Comparison of ENCODE assay signal across 12 cellular contexts in genomic region chr4:8242782-8243556, GRCh38. TPM values are rescaled to one million over a fixed set of nuclear protein-coding genes. Genes with fewer than 3 reads are reported as not detected.
DNase-seq lines count a peak whose midpoint lies in the region; ATAC-seq and TF ChIP-seq lines count a peak whose summit lies in the region.
"Had no signal": no experiment of that assay in that cellular context is flagged by ENCODE, and none has a peak within 500 bp of the region (broad histone marks: within the 10 kb centered on the region; RNA-seq: fewer than 3 reads in every experiment).

No MANE protein-coding gene starts in this region.

- no peak overlapping the region for H3K4me3 Mint-ChIP-seq in Caco-2 (ENCODE audit: unreplicated experiment)
- no peak overlapping the region for H3K4me3 Mint-ChIP-seq in activated T-cell treated with anti-CD3 and anti-CD28 coated beads, Interleukin-2, amount 50 U/mL, for 72 hours
- H3K4me3 Mint-ChIP-seq: activated CD4-positive, alpha-beta T cell treated with anti-CD3 and anti-CD28 coated beads for 36 hours; neural progenitor cell had no signal

- TF ChIP-seq RAD21 in HCT116 (IDR thresholded peaks at IDR 0.05; ENCODE audit: low read depth) = no peak

- H3K9me3 ChIP-seq in HCT116 (ENCODE audit: control insufficient read depth in 1 of 2, insufficient read depth in 1 of 2, low read depth in 1 of 2, low read length in 2 of 2) (no peaks in the 10 kb centered on the region), adrenal gland (replicated peaks in 1 of 3) (no peaks in the 10 kb centered on the region), right cardiac atrium (ENCODE audit: control insufficient read depth, low read length) (no peaks in the 10 kb centered on the region), gastrocnemius medialis (no peaks in the 10 kb centered on the region), Caco-2 (no peaks in the 10 kb centered on the region)

- no peaks in the 10 kb centered on the region for H3K9me2 ChIP-seq in HCT116 (ENCODE audit: insufficient read depth)

- H2AFZ ChIP-seq in HCT116 (ENCODE audit: low read depth, low read length, poor library complexity, severe bottlenecking) = no peak overlapping the region
- H2AFZ ChIP-seq: neural progenitor cell had no signal

- CTCF ChIA-PET in HCT116 (lab: Charles Lee) = interaction anchor here (0.6 to 1.6 kb wide), 10 partner anchors 13 to 352 kb away, joined by 3 to 17 read pairs (median 4); no protein-coding TSS in a partner anchor
- CTCF ChIA-PET in Caco-2 (lab: Charles Lee) = interaction anchor here (0.6 to 1.7 kb wide), 10 partner anchors 43 to 211 kb away, joined by 3 to 27 read pairs (median 4); partner anchors contain the start of gene SH3TC1

- H3K4me1 ChIP-seq in HCT116 (ENCODE audit: control insufficient read depth in 1 of 2, insufficient read depth in 2 of 2, low read length in 2 of 2) (peaks cover 6 to 10% of the 10 kb centered on the region in 2 experiments; a peak in 3 of 4 replicates), adrenal gland (replicated peaks in 1 of 2) (no peaks in the 10 kb centered on the region), right cardiac atrium (ENCODE audit: control insufficient read depth, insufficient read depth, low read length) (peaks cover 9% of the 10 kb centered on the region), gastrocnemius medialis (peaks cover 8 to 15% of the 10 kb centered on the region in 2 donors), Caco-2 (peaks cover 28% of the 10 kb centered on the region)
- H3K4me1 ChIP-seq: neural progenitor cell had no signal

- BruUV-seq in HCT116 (replicated peaks; lab: Mats Ljungman, UMichigan) (no TSS peak), Caco-2 (replicated peaks; lab: Mats Ljungman, UMichigan) (no TSS peak)

- peaks cover 6% of the 10 kb centered on the region for H3K4me1 Mint-ChIP-seq in Caco-2 (ENCODE audit: low read depth, unreplicated experiment)
- no peaks in the 10 kb centered on the region for H3K4me1 Mint-ChIP-seq in activated T-cell treated with anti-CD3 and anti-CD28 coated beads, Interleukin-2, amount 50 U/mL, for 72 hours (ENCODE audit: low read depth)

- no peak for TF ChIP-seq POLR2A in HCT116 (IDR thresholded peaks at IDR 0.05; ENCODE audit: borderline replicate concordance, extremely low read depth, insufficient read depth, insufficient read length)
- TF ChIP-seq POLR2A in adrenal gland (IDR thresholded peaks at IDR 0.05) = no peak
- no peak for TF ChIP-seq POLR2A in gastrocnemius medialis (IDR thresholded peaks at IDR 0.05)

- TF ChIP-seq CTCF in HCT116 (IDR thresholded peaks at IDR 0.05 in 2 of 3, conservative IDR thresholded peaks at IDR 0.05 in 1 of 3; ENCODE audit: borderline replicate concordance in 1 of 3, insufficient read depth in 1 of 3, low read depth in 2 of 3, low read length in 2 of 3) (no peak), adrenal gland (IDR thresholded peaks at IDR 0.05) (no peak), gastrocnemius medialis (IDR thresholded peaks at IDR 0.05 in 4 of 5, conservative IDR thresholded peaks at IDR 0.05 in 1 of 5) (no peak), Caco-2 (IDR thresholded peaks at IDR 0.05; ENCODE audit: insufficient read depth in 1 of 2, low read depth in 1 of 2, low read length in 1 of 2, severe bottlenecking in 1 of 2, unreplicated experiment in 1 of 2) (no peak)

- H3K79me2 ChIP-seq in HCT116 (ENCODE audit: insufficient read depth, low read length) = no peaks in the 10 kb centered on the region

- RAD21 ChIA-PET in HCT116 (lab: Charles Lee; ENCODE audit: low non-redundant PET in 1 of 2, low total read pairs in 2 of 2, uncharacterized antibody in 2 of 2, unreplicated experiment in 2 of 2) = interaction anchor here (0.6 to 1.5 kb wide), 6 partner anchors 24 to 226 kb away, joined by 3 to 6 read pairs (median 3); no protein-coding TSS in a partner anchor

- H3K9me3 Mint-ChIP-seq in Caco-2 (ENCODE audit: unreplicated experiment) = no peaks in the 10 kb centered on the region
- no peaks in the 10 kb centered on the region for H3K9me3 Mint-ChIP-seq in activated T-cell treated with anti-CD3 and anti-CD28 coated beads, Interleukin-2, amount 50 U/mL, for 72 hours
- H3K9me3 Mint-ChIP-seq: neural progenitor cell had no signal

- H3K27me3 Mint-ChIP-seq in Caco-2 (ENCODE audit: insufficient read depth, unreplicated experiment) = no peaks in the 10 kb centered on the region
- no peaks in the 10 kb centered on the region for H3K27me3 Mint-ChIP-seq in activated T-cell treated with anti-CD3 and anti-CD28 coated beads, Interleukin-2, amount 50 U/mL, for 72 hours (ENCODE audit: low read depth)
- H3K27me3 Mint-ChIP-seq: activated CD4-positive, alpha-beta T cell treated with anti-CD3 and anti-CD28 coated beads for 36 hours had no signal

- no peak overlapping the region for H3K27ac Mint-ChIP-seq in Caco-2 (ENCODE audit: unreplicated experiment)
- H3K27ac Mint-ChIP-seq in activated T-cell treated with anti-CD3 and anti-CD28 coated beads, Interleukin-2, amount 50 U/mL, for 72 hours = no peak overlapping the region
- H3K27ac Mint-ChIP-seq: activated CD4-positive, alpha-beta T cell treated with anti-CD3 and anti-CD28 coated beads for 36 hours; neural progenitor cell had no signal

- no peak overlapping the region for H3K27ac ChIP-seq in HCT116 (ENCODE audit: low read depth, low read length)
- peak overlapping the region in 3 of 5 donors; percentile 4 to 59 (median 52) for H3K27ac ChIP-seq in adrenal gland
- peak overlapping the region; percentile 76 for H3K27ac ChIP-seq in right cardiac atrium (ENCODE audit: low read length)
- H3K27ac ChIP-seq in gastrocnemius medialis = peak overlapping the region; percentile 11 to 42 (median 35)
- H3K27ac ChIP-seq: neural progenitor cell had no signal

- H3K36me3 ChIP-seq in HCT116 (ENCODE audit: control insufficient read depth in 1 of 2, insufficient read depth in 2 of 2, low read length in 2 of 2) (no peaks in the 10 kb centered on the region), adrenal gland (replicated peaks in 1 of 2) (peaks cover 0 to 2% of the 10 kb centered on the region in 2 donors), gastrocnemius medialis (no peaks in the 10 kb centered on the region), Caco-2 (ENCODE audit: control insufficient read depth, insufficient read depth, low read length) (peaks cover 1% of the 10 kb centered on the region)
- H3K36me3 ChIP-seq: neural progenitor cell had no signal

- DNase-seq in HCT116 (ENCODE audit: low read depth, low spot score) (no peak), adrenal gland (no peak), right cardiac atrium (peak in 2 of 3 donors; percentile 68 to 80), gastrocnemius medialis (no peak), Caco-2 (no peak), retina (no peak), NCI-H526 treated with DMSO at 0.1 percent for 48 hours (lab: John Stamatoyannopoulos, UW) (no peak)
- DNase-seq in activated T-cell treated with anti-CD3 and anti-CD28 coated beads, Interleukin-2, amount 50 U/mL, for 72 hours = no peak
- DNase-seq: SIG-M5 had no signal

- no peak overlapping the region for H3K4me3 ChIP-seq in HCT116 (replicated peaks in 1 of 2; ENCODE audit: low read depth in 1 of 2, low read length in 2 of 2)
- no peak overlapping the region for H3K4me3 ChIP-seq in adrenal gland
- H3K4me3 ChIP-seq in right cardiac atrium (ENCODE audit: low read length) = no peak overlapping the region
- H3K4me3 ChIP-seq in gastrocnemius medialis = no peak overlapping the region
- H3K4me3 ChIP-seq in Caco-2 (ENCODE audit: low read depth, low read length) = no peak overlapping the region
- H3K4me3 ChIP-seq: neural progenitor cell had no signal

- intact Hi-C loops in HCT116 (cut with micrococcal nuclease) (loop anchor here (1.0 to 10.0 kb wide), 4 partner anchors 160 to 352 kb away; partner anchors contain the start of gene CPZ), adrenal gland (cut with DNase I) (loop anchor here (2.0 to 10.0 kb wide), 2 partner anchors 160 to 352 kb away; partner anchors contain the start of gene CPZ (in 1 of the 2)), right cardiac atrium (cut with DNase I) (loop anchor here (1.0 to 5.0 kb wide), 5 partner anchors 66 to 160 kb away; no protein-coding TSS in a partner anchor), gastrocnemius medialis (cut with DNase I; ENCODE audit: low total_unique reads) (loop anchor here (1.0 to 5.0 kb wide), 4 partner anchors 24 to 349 kb away; partner anchors contain the start of gene CPZ), Caco-2 (cut with micrococcal nuclease; ENCODE audit: unreplicated experiment) (loop anchor here (1.0 kb wide), 2 partner anchors 160 to 167 kb away; no protein-coding TSS in a partner anchor)

- H3K36me3 Mint-ChIP-seq in Caco-2 (ENCODE audit: insufficient read depth, unreplicated experiment) = no peaks in the 10 kb centered on the region
- H3K36me3 Mint-ChIP-seq in activated T-cell treated with anti-CD3 and anti-CD28 coated beads, Interleukin-2, amount 50 U/mL, for 72 hours (ENCODE audit: insufficient read depth in 2 of 2) = no peaks in the 10 kb centered on the region
- H3K36me3 Mint-ChIP-seq: neural progenitor cell had no signal

- no peaks in the 10 kb centered on the region for H4K20me1 ChIP-seq in HCT116 (ENCODE audit: insufficient read depth)

- H3K9ac ChIP-seq in HCT116 (ENCODE audit: low read length) = no peak overlapping the region
- H3K9ac ChIP-seq: neural progenitor cell had no signal

- 75 to 81% (median 76%) methylated on average over 8 to 10 of the region's 10 CpGs for WGBS in adrenal gland, 4 donors
- 82% methylated on average over 10 of the region's 10 CpGs for WGBS in right cardiac atrium

- H3K27me3 ChIP-seq in HCT116 (ENCODE audit: insufficient read depth, low read length) (no peaks in the 10 kb centered on the region), adrenal gland (no peaks in the 10 kb centered on the region), right cardiac atrium (ENCODE audit: control insufficient read depth, insufficient read depth) (no peaks in the 10 kb centered on the region), gastrocnemius medialis (no peaks in the 10 kb centered on the region), Caco-2 (replicated peaks; ENCODE audit: control insufficient read depth, insufficient read depth, low read length) (no peaks in the 10 kb centered on the region)
- H3K27me3 ChIP-seq: neural progenitor cell had no signal

- peak overlapping the region; percentile 1; the same call in 1 of the 2 replicates for H3K4me2 ChIP-seq in HCT116 (ENCODE audit: low read length)
- H3K4me2 ChIP-seq: neural progenitor cell had no signal

- ATAC-seq in HCT116 = no peak
- ATAC-seq in right cardiac atrium = no peak
- ATAC-seq in gastrocnemius medialis = no peak
- ATAC-seq in activated T-cell treated with anti-CD3 and anti-CD28 coated beads, Interleukin-2, amount 50 U/mL, for 72 hours (replicated peaks in 1 of 2) = no peak

- POLR2A ChIA-PET in HCT116 (lab: Charles Lee) = no interaction called here
- POLR2A ChIA-PET in Caco-2 (lab: Charles Lee) = interaction anchor here (0.6 kb wide), 1 partner anchor 186 kb away, joined by 4 read pairs; no protein-coding TSS in a partner anchor

- in situ Hi-C loops in gastrocnemius medialis (cut with MboI; ENCODE audit: low sequenced_read_pairs in 4 of 4) = loop anchor here (5.0 kb wide), 2 partner anchors 159 to 164 kb away; no protein-coding TSS in a partner anchor

RNA-seq across cellular contexts. Expression of gene HTRA3, which starts 26.6 kb away (rescaled TPM):
- total RNA-seq in HCT116 (2021; ENCODE audit: unreplicated experiment) (not detected), adrenal gland (10 to 100 TPM in 1 of 8 donors, 1 to 10 TPM in 7; 2.3 to 10.6 (median 4.0) TPM), right cardiac atrium (100 to 1,000 TPM in 2 of 4 donors, 10 to 100 TPM in 2; 52.8 to 133 (median 96.0) TPM), gastrocnemius medialis (10 to 100 TPM in 3 of 4 donors, 1 to 10 TPM in 1; 8.4 to 22.2 (median 16.0) TPM), Caco-2 (2022) (0.63 and 0.66 TPM in 2 replicates)
- not detected in 2 replicates for polyA plus RNA-seq in HCT116 (2012)
- polyA plus RNA-seq in adrenal gland (10 to 100 TPM in 1 of 3 donors, 1 to 10 TPM in 2; 1.6 to 14.0 (median 4.0) TPM), right cardiac atrium (80.6 TPM)
- total RNA-seq in activated T-cell treated with anti-CD3 and anti-CD28 coated beads, Interleukin-2, amount 50 U/mL, for 72 hours = not detected
- total RNA-seq: activated CD4-positive, alpha-beta T cell treated with anti-CD3 and anti-CD28 coated beads for 36 hours; Calu3 had no signal

RNA-seq across cellular contexts. Expression of gene SH3TC1, which starts 43.9 kb away (rescaled TPM):
- 12.5 TPM for total RNA-seq in HCT116 (2021; ENCODE audit: unreplicated experiment)
- polyA plus RNA-seq in HCT116 (2012) = 8.8 and 10.0 TPM in 2 replicates
- total RNA-seq in adrenal gland = 10 to 100 TPM; 17.2 to 58.7 (median 26.3) TPM
- 10 to 100 TPM in 2 of 3 donors, 1 to 10 TPM in 1; 1.5 to 28.0 (median 19.8) TPM for polyA plus RNA-seq in adrenal gland
- 10 to 100 TPM in 3 of 4 donors, 1 to 10 TPM in 1; 6.6 to 17.1 (median 11.1) TPM for total RNA-seq in right cardiac atrium
- 5.4 TPM for polyA plus RNA-seq in right cardiac atrium
- total RNA-seq in gastrocnemius medialis = 1 to 10 TPM; 2.9 to 8.5 (median 5.8) TPM
- 17.2 and 18.6 TPM in 2 replicates for total RNA-seq in Caco-2 (2022)
- 10 to 100 TPM; 15.2 to 39.0 TPM for total RNA-seq in activated T-cell treated with anti-CD3 and anti-CD28 coated beads, Interleukin-2, amount 50 U/mL, for 72 hours

Comparison
In these comparisons a context has a peak if more than half of its experiments do, and no peak if none do; other contexts are left out.
1. DNase-seq: peak in right cardiac atrium (2 of 3); none in HCT116 (single experiment), adrenal gland (0 of 7), gastrocnemius medialis (0 of 2), Caco-2 (0 of 2), retina (single experiment), NCI-H526 treated with DMSO at 0.1 percent for 48 hours (single experiment) and activated T-cell treated with anti-CD3 and anti-CD28 coated beads, Interleukin-2, amount 50 U/mL, for 72 hours (0 of 2).